18 cellular contexts compared by ENCODE assay signal in genomic region chr2:23363268-23363667, GRCh38. TPM values are rescaled to one million over a fixed set of nuclear protein-coding genes. Genes with fewer than 3 reads are reported as not detected.
DNase-seq lines count a peak whose midpoint lies in the region; ATAC-seq and TF ChIP-seq lines count a peak whose summit lies in the region.
"Had no signal": no experiment of that assay in that cellular context is flagged by ENCODE, and none has a peak within 500 bp of the region (broad histone marks: within the 10 kb centered on the region; RNA-seq: fewer than 3 reads in every experiment).

No MANE protein-coding gene starts in this region.

- ATAC-seq in GM18511 (IDR thresholded peaks at IDR 0.05; ENCODE audit: unreplicated experiment): peak; percentile 72
- peak; percentile 69 for ATAC-seq in HG02870 (IDR thresholded peaks at IDR 0.05; ENCODE audit: unreplicated experiment)
- no peak for ATAC-seq in HG02763 (IDR thresholded peaks at IDR 0.05; ENCODE audit: unreplicated experiment)
- ATAC-seq in stimulated activated naive CD8-positive, alpha-beta T cell treated with anti-CD3 and anti-CD28 coated beads, Interleukin-15, Interleukin-2, amounts not matched to agents 100 U/mL and 50 U/mL, for 24 hours: no peak
- ATAC-seq: GM23338, HepG2 had no signal

- no peak for TF ChIP-seq CTCF in glutamatergic neuron (IDR thresholded peaks at IDR 0.05; ENCODE audit: partially characterized antibody, unreplicated experiment)

- peaks cover 5% of the 10 kb centered on the region for H3K9me3 Mint-ChIP-seq in glutamatergic neuron (ENCODE audit: unreplicated experiment)
- H3K9me3 Mint-ChIP-seq: GM23338 had no signal

- peaks cover 19% of the 10 kb centered on the region for H3K4me1 Mint-ChIP-seq in glutamatergic neuron (ENCODE audit: low read depth, unreplicated experiment)
- H3K4me1 Mint-ChIP-seq: CD4-positive, CD25-positive, alpha-beta regulatory T cell; CD8-positive, alpha-beta memory T cell had no signal

- peak overlapping the region; percentile 1 for H3K4me3 Mint-ChIP-seq in glutamatergic neuron (ENCODE audit: unreplicated experiment)
- H3K4me3 Mint-ChIP-seq: CD4-positive, CD25-positive, alpha-beta regulatory T cell; CD8-positive, alpha-beta memory T cell; GM23338; IgD-negative memory B cell had no signal

- H3K36me3 Mint-ChIP-seq in glutamatergic neuron (ENCODE audit: unreplicated experiment): peaks cover 5% of the 10 kb centered on the region
- H3K36me3 Mint-ChIP-seq: CD4-positive, CD25-positive, alpha-beta regulatory T cell; IgD-negative memory B cell had no signal

- intact Hi-C loops in posterior cingulate gyrus (cut with DNase I): no loop called here

- DNase-seq in glutamatergic neuron (no peak), DMS 273 treated with DMSO at 0.1 percent for 48 hours (lab: John Stamatoyannopoulos, UW) (no peak), posterior cingulate gyrus (no peak)
- DNase-seq in stimulated activated naive CD8-positive, alpha-beta T cell treated with anti-CD3 and anti-CD28 coated beads, Interleukin-15, Interleukin-2, amounts not matched to agents 100 U/mL and 50 U/mL, for 24 hours: no peak
- DNase-seq: 8988T; C1 segment of cervical spinal cord; CD4-positive, CD25-positive, alpha-beta regulatory T cell; CD8-positive, alpha-beta memory T cell; COR-L47; GDM1; HCEC 1CT; KBM-7 had no signal

- H3K27me3 Mint-ChIP-seq in glutamatergic neuron (ENCODE audit: unreplicated experiment): peaks cover 4% of the 10 kb centered on the region

- no peak overlapping the region for H3K27ac Mint-ChIP-seq in glutamatergic neuron (ENCODE audit: unreplicated experiment)
- H3K27ac Mint-ChIP-seq: CD4-positive, CD25-positive, alpha-beta regulatory T cell; CD8-positive, alpha-beta memory T cell; GM23338; IgD-negative memory B cell had no signal

RNA-seq across cellular contexts. Expression of gene KLHL29, which starts 21.7 kb away (rescaled TPM):
- total RNA-seq in glutamatergic neuron (ENCODE audit: unreplicated experiment): 36.5 TPM
- total RNA-seq: HepG2 had no signal

Comparison
In these comparisons a context has a peak if more than half of its experiments do, and no peak if none do; other contexts are left out.
1. ATAC-seq: peak in GM18511 (single experiment) and HG02870 (single experiment); none in HG02763 (single experiment) and stimulated activated naive CD8-positive, alpha-beta T cell treated with anti-CD3 and anti-CD28 coated beads, Interleukin-15, Interleukin-2, amounts not matched to agents 100 U/mL and 50 U/mL, for 24 hours (single experiment).